In genomic region chr1:1400576-1401456, GRCh38 we compare ENCODE assay signal across 8 cellular contexts. TPM values are rescaled to one million over a fixed set of nuclear protein-coding genes. Genes with fewer than 3 reads are reported as not detected.
A peak's percentile ranks its signal among the peaks of the same experiment; 100 is the strongest.
DNase-seq lines count a peak whose midpoint lies in the region; ATAC-seq and TF ChIP-seq lines count a peak whose summit lies in the region.

No MANE protein-coding gene starts in this region.

- CTCF ChIA-PET in activated CD4-positive, alpha-beta T cell treated with anti-CD3 and anti-CD28 coated beads, Interleukin-2, amount 10 ng/mL, durations not matched to agents 7 days and 5 days (lab: Charles Lee): interaction anchor here (1.2 to 2.3 kb wide), 6 partner anchors 14 to 40 kb away, joined by 3 to 10 read pairs (median 6); partner anchors contain the start of gene AURKAIP1
- CTCF ChIA-PET in activated CD8-positive, alpha-beta T cell treated with anti-CD3 and anti-CD28 coated beads for 36 hours (lab: Charles Lee): interaction anchor here (1.0 to 2.1 kb wide), 3 partner anchors 15 to 33 kb away, joined by 3 to 12 read pairs (median 4); partner anchors contain the start of gene AURKAIP1

- no peak for TF ChIP-seq CTCF in activated CD8-positive, alpha-beta T cell treated with anti-CD3 and anti-CD28 coated beads for 36 hours (IDR thresholded peaks at IDR 0.05)

- H3K9me3 ChIP-seq in iPS-18c (ENCODE audit: control insufficient read depth, insufficient read depth, low read length): no peaks in the 10 kb centered on the region
- H3K9me3 ChIP-seq in subcutaneous abdominal adipose tissue (ENCODE audit: control insufficient read depth in 5 of 5, low read length in 5 of 5): no peaks in the 10 kb centered on the region

- H3K9me3 Mint-ChIP-seq in activated CD4-positive, alpha-beta T cell treated with anti-CD3 and anti-CD28 coated beads, Interleukin-2, amount 10 ng/mL, durations not matched to agents 7 days and 5 days: no peaks in the 10 kb centered on the region
- H3K9me3 Mint-ChIP-seq in activated CD8-positive, alpha-beta T cell treated with anti-CD3 and anti-CD28 coated beads for 36 hours: no peaks in the 10 kb centered on the region

- H3K9ac ChIP-seq in subcutaneous abdominal adipose tissue (ENCODE audit: low read length in 5 of 5): peak overlapping the region in 3 of 5 donors; percentile 84 to 93 (median 90)

- H3K4me1 ChIP-seq in subcutaneous abdominal adipose tissue (ENCODE audit: control insufficient read depth in 5 of 5, insufficient read depth in 5 of 5, low read length in 5 of 5): peaks cover 15 to 47% (median 40%) of the 10 kb centered on the region in 5 donors

- H3K27ac ChIP-seq in subcutaneous abdominal adipose tissue (ENCODE audit: low read depth, low read length): peak overlapping the region; percentile 77

- peak overlapping the region; percentile 80 for H3K4me3 Mint-ChIP-seq in activated CD4-positive, alpha-beta T cell treated with anti-CD3 and anti-CD28 coated beads, Interleukin-2, amount 10 ng/mL, durations not matched to agents 7 days and 5 days
- H3K4me3 Mint-ChIP-seq in activated CD8-positive, alpha-beta T cell treated with anti-CD3 and anti-CD28 coated beads for 36 hours: peak overlapping the region; percentile 93

- no peaks in the 10 kb centered on the region for H3K27me3 ChIP-seq in subcutaneous abdominal adipose tissue (ENCODE audit: control insufficient read depth in 5 of 5, insufficient read depth in 4 of 5, low read length in 5 of 5)

- POLR2A ChIA-PET in activated CD4-positive, alpha-beta T cell treated with anti-CD3 and anti-CD28 coated beads, Interleukin-2, amount 10 ng/mL, durations not matched to agents 7 days and 5 days (lab: Charles Lee): no interaction called here
- POLR2A ChIA-PET in activated CD8-positive, alpha-beta T cell treated with anti-CD3 and anti-CD28 coated beads for 36 hours (lab: Charles Lee): interaction anchor here (0.7 to 4.9 kb wide), 13 partner anchors 9 to 230 kb away, joined by 3 to 48 read pairs (median 4); partner anchors contain the start of genes AURKAIP1 and VWA1

- intact Hi-C loops in activated CD8-positive, alpha-beta T cell treated with anti-CD3 and anti-CD28 coated beads for 36 hours (cut with micrococcal nuclease): no loop called here

- H3K27me3 Mint-ChIP-seq in activated CD4-positive, alpha-beta T cell treated with anti-CD3 and anti-CD28 coated beads, Interleukin-2, amount 10 ng/mL, durations not matched to agents 7 days and 5 days: no peaks in the 10 kb centered on the region
- H3K27me3 Mint-ChIP-seq in activated CD8-positive, alpha-beta T cell treated with anti-CD3 and anti-CD28 coated beads for 36 hours: no peaks in the 10 kb centered on the region

- H3K36me3 ChIP-seq in subcutaneous abdominal adipose tissue (ENCODE audit: control insufficient read depth in 5 of 5, insufficient read depth in 5 of 5, low read length in 5 of 5): peaks cover 0 to 61% (median 50%) of the 10 kb centered on the region in 5 donors

- H3K4me1 Mint-ChIP-seq in activated CD4-positive, alpha-beta T cell treated with anti-CD3 and anti-CD28 coated beads, Interleukin-2, amount 10 ng/mL, durations not matched to agents 7 days and 5 days: peaks cover 54% of the 10 kb centered on the region
- H3K4me1 Mint-ChIP-seq in activated CD8-positive, alpha-beta T cell treated with anti-CD3 and anti-CD28 coated beads for 36 hours (ENCODE audit: low read depth): peaks cover 53% of the 10 kb centered on the region

- no peak for DNase-seq in activated CD4-positive, alpha-beta T cell treated with anti-CD3 and anti-CD28 coated beads, Interleukin-2, amount 10 ng/mL, durations not matched to agents 7 days and 5 days
- no peak for DNase-seq in activated CD4-positive, alpha-beta T cell treated with anti-CD3 and anti-CD28 coated beads, Interleukin-2, amount 50 U/mL, for 4 hours
- DNase-seq in activated CD8-positive, alpha-beta T cell treated with anti-CD3 and anti-CD28 coated beads for 36 hours: no peak
- DNase-seq in HuH-7.5 (ENCODE audit: low spot score): no peak

- H3K36me3 Mint-ChIP-seq in activated CD4-positive, alpha-beta T cell treated with anti-CD3 and anti-CD28 coated beads, Interleukin-2, amount 10 ng/mL, durations not matched to agents 7 days and 5 days (ENCODE audit: low read depth): peaks cover 52% of the 10 kb centered on the region
- H3K36me3 Mint-ChIP-seq in activated CD8-positive, alpha-beta T cell treated with anti-CD3 and anti-CD28 coated beads for 36 hours (ENCODE audit: low read depth): peaks cover 64% of the 10 kb centered on the region

- no peak for ATAC-seq in activated CD8-positive, alpha-beta T cell treated with anti-CD3 and anti-CD28 coated beads for 36 hours
- no peak for ATAC-seq in GM18520 (IDR thresholded peaks at IDR 0.05; ENCODE audit: unreplicated experiment)
- no peak for ATAC-seq in GM21786 (IDR thresholded peaks at IDR 0.05; ENCODE audit: unreplicated experiment)

- peak overlapping the region; percentile 91 for H3K4me3 ChIP-seq in iPS-18c (ENCODE audit: insufficient read depth, low read depth, low read length)
- H3K4me3 ChIP-seq in subcutaneous abdominal adipose tissue (ENCODE audit: low read depth in 1 of 5, low read length in 5 of 5): peak overlapping the region; percentile 82 to 99 (median 94)

- H3K27ac Mint-ChIP-seq in activated CD4-positive, alpha-beta T cell treated with anti-CD3 and anti-CD28 coated beads, Interleukin-2, amount 10 ng/mL, durations not matched to agents 7 days and 5 days: peak overlapping the region; percentile 91
- peak overlapping the region; percentile 88 for H3K27ac Mint-ChIP-seq in activated CD8-positive, alpha-beta T cell treated with anti-CD3 and anti-CD28 coated beads for 36 hours

RNA-seq across cellular contexts. Expression of gene CCNL2, which starts 1.7 kb away (rescaled TPM):
- 100 to 1,000 TPM; 122 to 131 TPM for total RNA-seq in activated CD4-positive, alpha-beta T cell treated with anti-CD3 and anti-CD28 coated beads, Interleukin-2, amount 10 ng/mL, durations not matched to agents 7 days and 5 days
- total RNA-seq in activated CD8-positive, alpha-beta T cell treated with anti-CD3 and anti-CD28 coated beads for 36 hours: 10 to 100 TPM; 86.3 to 92.4 TPM

RNA-seq across cellular contexts. Expression of gene MRPL20, which starts 6.3 kb away (rescaled TPM):
- total RNA-seq in activated CD4-positive, alpha-beta T cell treated with anti-CD3 and anti-CD28 coated beads, Interleukin-2, amount 10 ng/mL, durations not matched to agents 7 days and 5 days: 100 to 1,000 TPM in 1 of 2 experiments, 10 to 100 TPM in 1; 98.6 to 107 TPM
- 100 to 1,000 TPM; 127 to 129 TPM for total RNA-seq in activated CD8-positive, alpha-beta T cell treated with anti-CD3 and anti-CD28 coated beads for 36 hours

RNA-seq across cellular contexts. Expression of gene ANKRD65, which starts 20.3 kb away (rescaled TPM):
- total RNA-seq in activated CD4-positive, alpha-beta T cell treated with anti-CD3 and anti-CD28 coated beads, Interleukin-2, amount 10 ng/mL, durations not matched to agents 7 days and 5 days: not detected
- not detected for total RNA-seq in activated CD8-positive, alpha-beta T cell treated with anti-CD3 and anti-CD28 coated beads for 36 hours

RNA-seq across cellular contexts. Expression of gene AURKAIP1, which starts 25.8 kb away (rescaled TPM):
- total RNA-seq in activated CD4-positive, alpha-beta T cell treated with anti-CD3 and anti-CD28 coated beads, Interleukin-2, amount 10 ng/mL, durations not matched to agents 7 days and 5 days: 100 to 1,000 TPM; 101 to 125 TPM
- 100 to 1,000 TPM; 127 TPM for total RNA-seq in activated CD8-positive, alpha-beta T cell treated with anti-CD3 and anti-CD28 coated beads for 36 hours

RNA-seq across cellular contexts. Expression of gene VWA1, which starts 34.7 kb away (rescaled TPM):
- under 1 TPM; 0.10 to 0.12 TPM for total RNA-seq in activated CD4-positive, alpha-beta T cell treated with anti-CD3 and anti-CD28 coated beads, Interleukin-2, amount 10 ng/mL, durations not matched to agents 7 days and 5 days
- under 1 TPM; 0.72 to 0.97 TPM for total RNA-seq in activated CD8-positive, alpha-beta T cell treated with anti-CD3 and anti-CD28 coated beads for 36 hours
